In the genomic region with DNA sequence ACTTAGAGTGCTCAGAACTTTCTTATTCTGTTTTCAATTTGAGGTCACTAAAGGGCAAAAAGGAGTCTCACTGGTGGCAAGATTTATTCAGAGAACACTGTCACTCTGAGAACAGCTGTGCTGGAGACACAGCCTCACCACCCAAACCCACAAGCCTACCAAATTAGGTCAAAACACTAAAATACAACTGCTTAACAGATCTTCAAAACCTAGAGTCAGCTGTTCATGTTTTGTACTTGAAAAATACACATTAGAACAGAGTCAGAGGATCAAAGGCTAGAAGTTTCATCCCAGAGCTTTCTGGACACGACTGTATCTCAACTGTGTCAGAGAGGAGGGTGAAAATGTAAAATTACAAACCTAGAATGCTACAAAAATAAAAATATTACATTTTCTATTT, we compare ENCODE assay signal across 9 cellular contexts.
A peak's percentile ranks its signal among the peaks of the same experiment; 100 is the strongest.
DNase-seq lines count a peak whose midpoint lies in the region; ATAC-seq lines count a peak whose summit lies in the region.
"Had no signal": no experiment of that assay in that cellular context is flagged by ENCODE, and none has a peak within 500 bp of the region (broad histone marks: within the 10 kb centered on the region; RNA-seq: fewer than 3 reads in every experiment).

No MANE protein-coding gene starts in this region.

- POLR2A ChIA-PET in activated CD4-positive, alpha-beta memory T cell treated with anti-CD3 and anti-CD28 coated beads, Interleukin-2, amount 10 ng/mL, durations not matched to agents 7 days and 5 days (lab: Charles Lee) = interaction anchor here (0.5 to 1.1 kb wide), 2 partner anchors 49 to 931 kb away, joined by 3 read pairs; no protein-coding TSS in a partner anchor

- no peaks in the 10 kb centered on the region for H3K36me3 ChIP-seq in skeletal muscle tissue (ENCODE audit: control insufficient read depth in 3 of 3, insufficient read depth in 3 of 3, low read length in 3 of 3)

- H3K9me3 ChIP-seq in skeletal muscle tissue (ENCODE audit: control insufficient read depth in 3 of 3, low read length in 3 of 3) = no peaks in the 10 kb centered on the region

- peak overlapping the region; percentile 53 for H3K27ac Mint-ChIP-seq in activated CD4-positive, alpha-beta memory T cell treated with anti-CD3 and anti-CD28 coated beads, Interleukin-2, amount 10 ng/mL, durations not matched to agents 7 days and 5 days

- peaks cover 14% of the 10 kb centered on the region for H3K36me3 Mint-ChIP-seq in activated CD4-positive, alpha-beta memory T cell treated with anti-CD3 and anti-CD28 coated beads, Interleukin-2, amount 10 ng/mL, durations not matched to agents 7 days and 5 days (ENCODE audit: low read depth)

- peak; percentile 29 for DNase-seq in activated CD4-positive, alpha-beta memory T cell treated with anti-CD3 and anti-CD28 coated beads, Interleukin-2, amount 10 ng/mL, durations not matched to agents 7 days and 5 days
- DNase-seq in DMS114 treated with DMSO at 0.1 percent for 48 hours (lab: John Stamatoyannopoulos, UW; ENCODE audit: unreplicated experiment) (no peak), midbrain (lab: John Stamatoyannopoulos, UW) (no peak), NCI-H2081 (lab: John Stamatoyannopoulos, UW) (no peak), NCI-H748 (lab: John Stamatoyannopoulos, UW; ENCODE audit: unreplicated experiment) (no peak)

- no peak overlapping the region for H3K4me3 Mint-ChIP-seq in activated CD4-positive, alpha-beta memory T cell treated with anti-CD3 and anti-CD28 coated beads, Interleukin-2, amount 10 ng/mL, durations not matched to agents 7 days and 5 days

- H3K27me3 Mint-ChIP-seq in activated CD4-positive, alpha-beta memory T cell treated with anti-CD3 and anti-CD28 coated beads, Interleukin-2, amount 10 ng/mL, durations not matched to agents 7 days and 5 days = no peaks in the 10 kb centered on the region

- CTCF ChIA-PET in activated CD4-positive, alpha-beta memory T cell treated with anti-CD3 and anti-CD28 coated beads, Interleukin-2, amount 10 ng/mL, durations not matched to agents 7 days and 5 days (lab: Charles Lee) = no interaction called here

- H3K27me3 ChIP-seq in skeletal muscle tissue (ENCODE audit: control insufficient read depth in 3 of 3, insufficient read depth in 3 of 3, low read length in 3 of 3) = no peaks in the 10 kb centered on the region

- no peak overlapping the region for H3K9ac ChIP-seq in skeletal muscle tissue (ENCODE audit: low read depth in 1 of 3, low read length in 3 of 3)

- H3K27ac ChIP-seq in skeletal muscle tissue (ENCODE audit: low read depth, low read length) = peak overlapping the region; percentile 8

- H3K4me3 ChIP-seq in skeletal muscle tissue (ENCODE audit: low read length in 3 of 3) = no peak overlapping the region
- H3K4me3 ChIP-seq: K562 had no signal

- H3K4me1 ChIP-seq in skeletal muscle tissue (ENCODE audit: control insufficient read depth in 3 of 3, insufficient read depth in 3 of 3, low read length in 3 of 3) = peaks cover 4 to 12% (median 4%) of the 10 kb centered on the region in 3 donors

- peaks cover 4% of the 10 kb centered on the region for H3K9me3 Mint-ChIP-seq in activated CD4-positive, alpha-beta memory T cell treated with anti-CD3 and anti-CD28 coated beads, Interleukin-2, amount 10 ng/mL, durations not matched to agents 7 days and 5 days

- peaks cover 25% of the 10 kb centered on the region for H3K4me1 Mint-ChIP-seq in activated CD4-positive, alpha-beta memory T cell treated with anti-CD3 and anti-CD28 coated beads, Interleukin-2, amount 10 ng/mL, durations not matched to agents 7 days and 5 days

- ATAC-seq in GM19023 (IDR thresholded peaks at IDR 0.05; ENCODE audit: unreplicated experiment) (peak; percentile 94), HG02678 (IDR thresholded peaks at IDR 0.05; ENCODE audit: unreplicated experiment) (peak; percentile 95)
- ATAC-seq: K562 had no signal
